In genomic region chr17:42458497-42459255, GRCh38 we compare ENCODE assay signal across 1 cellular context.
TF ChIP-seq lines count a peak whose summit lies in the region.

Gene ATP6V0A1, plus strand, starts transcription at chr17:42458878. Its CDS starts 2,017 bp downstream, at chr17:42460895.

TF ChIP-seq in K562, 482 proteins besides CTCF, POLR2A, EP300 and RAD21 (continued from another document and continues in another):
- TF ChIP-seq ZNF318 (IDR thresholded peaks at IDR 0.05; ENCODE audit: borderline replicate concordance in 1 of 2, low read depth in 1 of 2): 0 out of 4 replicates have a peak, but pooled peaks of 1 of the 2 experiments have one; percentile 35
- peak; percentile 82 for TF ChIP-seq RBFOX2 (IDR thresholded peaks at IDR 0.05; ENCODE audit: low read depth, low read length)
- no peak for TF ChIP-seq MIER1 (IDR thresholded peaks at IDR 0.05; ENCODE audit: low read depth)
- TF ChIP-seq ZBTB40 (IDR thresholded peaks at IDR 0.05): no peak; the same call in 1 of the 2 replicates
- TF ChIP-seq ZBTB40 (CRISPR knock-in tag; IDR thresholded peaks at IDR 0.05): no peak
- TF ChIP-seq ZKSCAN8 (CRISPR knock-in tag; IDR thresholded peaks at IDR 0.05): no peak
- no peak for TF ChIP-seq CLOCK (CRISPR knock-in tag; IDR thresholded peaks at IDR 0.05; ENCODE audit: borderline replicate concordance)
- TF ChIP-seq USF2 (CRISPR knock-in tag; IDR thresholded peaks at IDR 0.05): peak; percentile 32; the same call in 1 of the 2 replicates
- no peak for TF ChIP-seq TCF15 (CRISPR knock-in tag; IDR thresholded peaks at IDR 0.05)
- no peak; the same call in 1 of the 2 replicates for TF ChIP-seq GATAD2A (IDR thresholded peaks at IDR 0.05)
- no peak for TF ChIP-seq ZBTB34 (CRISPR knock-in tag; IDR thresholded peaks at IDR 0.05)
- TF ChIP-seq JUN (IDR thresholded peaks at IDR 0.05; ENCODE audit: borderline replicate concordance, low read depth, low read length): peak; percentile 39; the same call in 1 of the 2 replicates
- no peak for TF ChIP-seq JUN (CRISPR knock-in tag; IDR thresholded peaks at IDR 0.05; ENCODE audit: borderline replicate concordance)
- TF ChIP-seq ZNF584 (CRISPR knock-in tag; IDR thresholded peaks at IDR 0.05; ENCODE audit: low read depth): no peak
- no peak for TF ChIP-seq E4F1 (CRISPR knock-in tag; IDR thresholded peaks at IDR 0.05; ENCODE audit: borderline replicate concordance)
- TF ChIP-seq MCM2 (IDR thresholded peaks at IDR 0.05; ENCODE audit: low read depth): no peak
- TF ChIP-seq ZC3H4 (CRISPR knock-in tag; IDR thresholded peaks at IDR 0.05; ENCODE audit: borderline replicate concordance): no peak
- TF ChIP-seq GTF2A2 (tag; IDR thresholded peaks at IDR 0.05): no peak
- 0 out of 2 replicates have a peak, but pooled peaks have one; percentile 41 for TF ChIP-seq ZSCAN29 (IDR thresholded peaks at IDR 0.05)
- no peak for TF ChIP-seq MED1 (CRISPR knock-in tag; IDR thresholded peaks at IDR 0.05; ENCODE audit: borderline replicate concordance)
- TF ChIP-seq CREB3L1 (IDR thresholded peaks at IDR 0.05; ENCODE audit: borderline replicate concordance, low read depth): 0 out of 2 replicates have a peak, but pooled peaks have one; percentile 7
- no peak for TF ChIP-seq ATF1 (CRISPR knock-in tag; IDR thresholded peaks at IDR 0.05)
- peak; percentile 76 for TF ChIP-seq ATF1 (tag; IDR thresholded peaks at IDR 0.05)
- TF ChIP-seq HDAC1 (IDR thresholded peaks at IDR 0.05): peak; percentile 34 to 52; a peak in 2 of 4 replicates
- TF ChIP-seq CAMTA2 (CRISPR knock-in tag; conservative IDR thresholded peaks at IDR 0.05): no peak
